Comparison of ENCODE assay signal across 8 cellular contexts in the genomic region with DNA sequence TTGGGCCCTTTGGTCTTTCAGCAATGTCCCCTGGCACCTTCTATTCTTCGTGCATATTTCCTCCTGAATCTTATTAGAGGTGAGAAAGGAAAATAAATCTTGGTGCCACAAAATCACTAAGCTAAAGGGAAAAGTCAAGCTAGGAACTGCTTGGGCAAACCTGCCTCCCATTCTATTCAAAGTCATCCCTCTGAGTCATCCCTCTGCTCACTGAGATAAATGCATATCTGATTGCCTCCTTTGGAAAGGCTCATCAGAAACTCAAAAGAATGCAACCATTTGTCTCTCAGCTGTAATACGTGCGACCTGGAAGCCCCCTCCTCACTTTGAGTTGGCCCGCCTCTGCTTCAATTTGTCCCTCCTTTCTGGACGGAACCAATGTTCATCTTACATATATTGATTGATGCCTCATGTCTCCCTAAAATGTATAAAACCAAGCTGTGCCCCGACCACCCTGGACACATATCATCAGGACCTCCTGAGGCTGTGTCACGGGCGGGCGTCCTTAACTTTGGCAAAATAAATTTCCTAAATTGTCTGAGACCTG. TPM values are rescaled to one million over a fixed set of nuclear protein-coding genes. Genes with fewer than 3 reads are reported as not detected.
DNase-seq lines count a peak whose midpoint lies in the region; ATAC-seq and TF ChIP-seq lines count a peak whose summit lies in the region.
"Not testable (repeated sequence)": the region's sequence is repeated elsewhere in the genome, so short reads cannot be mapped to it uniquely, and the experiment has no call there.

No MANE protein-coding gene starts in this region.

- TF ChIP-seq RAD21 in SK-N-SH (IDR thresholded peaks at IDR 0.05; ENCODE audit: low read length): not testable (repeated sequence)

- H3K27ac ChIP-seq in A673 (ENCODE audit: low read depth, low read length, poor library complexity, severe bottlenecking): peak overlapping the region; percentile 73
- peak overlapping the region; percentile 73 to 87 for H3K27ac ChIP-seq in SK-N-SH (ENCODE audit: low read depth in 2 of 2, low read length in 1 of 2)
- peak overlapping the region in 4 of 5 donors; percentile 50 to 83 (median 72) for H3K27ac ChIP-seq in adrenal gland
- H3K27ac ChIP-seq in esophagus (ENCODE audit: low read depth in 2 of 2, low read length in 1 of 2): peak overlapping the region; percentile 77 to 95
- peak overlapping the region; percentile 71 to 81 (median 79) for H3K27ac ChIP-seq in right lobe of liver
- peak overlapping the region; percentile 65 for H3K27ac ChIP-seq in rectal smooth muscle tissue (ENCODE audit: low read depth, low read length)

- not testable (repeated sequence) for H3K9me2 ChIP-seq in SK-N-SH

- not testable (repeated sequence) for BruUV-seq in A673 (replicated peaks; lab: Mats Ljungman, UMichigan)

- TF ChIP-seq EP300 in SK-N-SH (IDR thresholded peaks at IDR 0.05; ENCODE audit: borderline replicate concordance in 1 of 2, low read depth in 1 of 2, low read length in 1 of 2): not testable (repeated sequence)

- peak overlapping the region; percentile 99 for H2AFZ ChIP-seq in SK-N-SH (ENCODE audit: low read depth)

- peak overlapping the region; percentile 77 for H3K4me2 ChIP-seq in SK-N-SH

- POLR2A ChIA-PET in A673 (lab: Charles Lee; ENCODE audit: low non-redundant PET); SK-N-SH (lab: Yijun Ruan, JAX): not testable (repeated sequence)

- H3K9me3 ChIP-seq in A673 (ENCODE audit: low read depth, low read length, poor library complexity, severe bottlenecking); SK-N-SH; adrenal gland (replicated peaks in 1 of 3); esophagus (ENCODE audit: control insufficient read depth in 2 of 2, insufficient read depth in 1 of 2, low read depth in 1 of 2, low read length in 1 of 2); right lobe of liver: not testable (repeated sequence)

- H3K9ac ChIP-seq in SK-N-SH: peak overlapping the region; percentile 70
- H3K9ac ChIP-seq in rectal smooth muscle tissue (ENCODE audit: low read length): not testable (repeated sequence)

- not testable (repeated sequence) for TF ChIP-seq POLR2A in adrenal gland (IDR thresholded peaks at IDR 0.05); right lobe of liver (IDR thresholded peaks at IDR 0.05)

- TF ChIP-seq CTCF in A673 (conservative IDR thresholded peaks at IDR 0.05; ENCODE audit: low read depth, low read length); SK-N-SH (IDR thresholded peaks at IDR 0.05); adrenal gland (IDR thresholded peaks at IDR 0.05); right lobe of liver (IDR thresholded peaks at IDR 0.05): not testable (repeated sequence)

- CTCF ChIA-PET in A673 (lab: Charles Lee): not testable (repeated sequence)
- CTCF ChIA-PET in SK-N-SH (lab: Yijun Ruan, JAX): interaction anchor here (1.4 to 8.6 kb wide), 7 partner anchors 10 to 205 kb away, joined by 5 to 110 read pairs (median 19); no protein-coding TSS in a partner anchor

- H3K4me3 ChIP-seq in A673 (ENCODE audit: low read depth, low read length, poor library complexity, severe bottlenecking): peak overlapping the region; percentile 71
- peak overlapping the region; percentile 86 to 95 for H3K4me3 ChIP-seq in SK-N-SH (ENCODE audit: low read depth in 2 of 2, low read length in 1 of 2)
- H3K4me3 ChIP-seq in adrenal gland: peak overlapping the region in 2 of 4 donors; percentile 83 to 85
- H3K4me3 ChIP-seq in esophagus (ENCODE audit: low read depth in 1 of 2, low read length in 2 of 2): peak overlapping the region; percentile 87 to 97
- H3K4me3 ChIP-seq in right lobe of liver: peak overlapping the region; percentile 78 to 90 (median 81)
- H3K4me3 ChIP-seq in rectal smooth muscle tissue (ENCODE audit: low read length): peak overlapping the region; percentile 75

- H3F3A ChIP-seq in SK-N-SH (replicated peaks; ENCODE audit: insufficient read depth): peaks cover 38% of the 10 kb centered on the region

- DNase-seq in A673 (ENCODE audit: low spot score): peak; percentile 39
- not testable (repeated sequence) for DNase-seq in SK-N-SH, right lobe of liver
- DNase-seq in adrenal gland: peak in 1 of 7 donors; percentile 11

- not testable (repeated sequence) for H3K27me3 ChIP-seq in A673 (replicated peaks; ENCODE audit: insufficient read depth, low read depth, low read length, poor library complexity); SK-N-SH (ENCODE audit: insufficient read depth); adrenal gland; esophagus (ENCODE audit: control insufficient read depth in 1 of 2, insufficient read depth in 2 of 2, low read length in 2 of 2); right lobe of liver; rectal smooth muscle tissue (ENCODE audit: control insufficient read depth, insufficient read depth, low read length)

- peaks cover 12% of the 10 kb centered on the region for H3K4me1 ChIP-seq in A673 (ENCODE audit: insufficient read depth, low read length, poor library complexity, severe bottlenecking)
- H3K4me1 ChIP-seq in SK-N-SH (ENCODE audit: control insufficient read depth in 1 of 2, insufficient read depth in 2 of 2, low read depth in 1 of 2, low read length in 1 of 2): peaks cover 31 to 46% of the 10 kb centered on the region in 2 experiments
- H3K4me1 ChIP-seq in adrenal gland (replicated peaks in 1 of 2): peaks cover 9 to 23% of the 10 kb centered on the region in 2 donors
- not testable (repeated sequence) for H3K4me1 ChIP-seq in esophagus (ENCODE audit: control insufficient read depth in 2 of 2, insufficient read depth in 2 of 2, low read length in 1 of 2)
- H3K4me1 ChIP-seq in right lobe of liver: peaks cover 0 to 14% (median 5%) of the 10 kb centered on the region in 4 donors
- peaks cover 12% of the 10 kb centered on the region for H3K4me1 ChIP-seq in rectal smooth muscle tissue (ENCODE audit: control insufficient read depth, insufficient read depth, low read length)

- H4K20me1 ChIP-seq in SK-N-SH (ENCODE audit: insufficient read depth): not testable (repeated sequence)

- intact Hi-C loops in A673 (cut with micrococcal nuclease; ENCODE audit: unreplicated experiment); adrenal gland (cut with DNase I); right lobe of liver (cut with DNase I): not testable (repeated sequence)

- WGBS in SK-N-SH (ENCODE audit: low lambda C conversion rate): 58% methylated on average over 9 of the region's 9 CpGs
- 41 to 52% (median 46%) methylated on average over 9 of the region's 9 CpGs for WGBS in adrenal gland, 4 donors
- 59 to 62% methylated on average over 9 of the region's 9 CpGs for WGBS in esophagus, 2 donors
- 62% methylated on average over 9 of the region's 9 CpGs for WGBS in right lobe of liver (ENCODE audit: insufficient coverage, low coverage, low lambda C conversion rate, missing lambda C conversion rate)

- H3K79me2 ChIP-seq in SK-N-SH (ENCODE audit: insufficient read depth): peaks cover 18% of the 10 kb centered on the region; the same call in 1 of the 2 replicates

- not testable (repeated sequence) for H3K36me3 ChIP-seq in A673 (ENCODE audit: insufficient read depth, low read length, poor library complexity, severe bottlenecking); SK-N-SH (replicated peaks in 1 of 2; ENCODE audit: control insufficient read depth in 1 of 2, insufficient read depth in 2 of 2, low read length in 1 of 2); adrenal gland (replicated peaks in 1 of 2); esophagus (ENCODE audit: control insufficient read depth in 2 of 2, insufficient read depth in 2 of 2, low read length in 1 of 2); right lobe of liver; rectal smooth muscle tissue (ENCODE audit: control insufficient read depth, insufficient read depth, low read length)

- peak; percentile 0 for ATAC-seq in GM19328 (IDR thresholded peaks at IDR 0.05; ENCODE audit: unreplicated experiment)
- ATAC-seq in HG03432 (IDR thresholded peaks at IDR 0.05; ENCODE audit: unreplicated experiment): peak; percentile 3
- ATAC-seq in right lobe of liver: peak in 3 of 4 donors; percentile 7 to 14 (median 11)

RNA-seq across cellular contexts. Expression of a gene that starts 0.5 kb away (rescaled TPM):
- total RNA-seq in A673 (2021) (13.6 and 17.0 TPM in 2 replicates), adrenal gland (1 to 10 TPM; 2.5 to 8.9 (median 5.5) TPM), right lobe of liver (1 to 10 TPM; 2.5 to 4.3 (median 3.1) TPM)
- polyA plus RNA-seq in SK-N-SH (2012; rRNA removed) (2.4 and 3.5 TPM in 2 replicates), adrenal gland (1 to 10 TPM; 2.5 to 9.5 (median 5.0) TPM), esophagus (1 to 10 TPM; 2.4 to 3.5 TPM)
- polyA plus RNA-seq in SK-N-SH (2012; cell fraction: cytosol; rRNA removed): 4.0 and 4.1 TPM in 2 replicates
- polyA plus RNA-seq in SK-N-SH (2012; cell fraction: nucleus; rRNA removed): 1.9 and 4.6 TPM in 2 replicates

RNA-seq across cellular contexts. Expression of a gene that starts 24.9 kb away (rescaled TPM):
- total RNA-seq in A673 (2021): not detected in 2 replicates
- polyA plus RNA-seq in SK-N-SH (2012; rRNA removed): not detected in 2 replicates
- 0.03 and 0.06 TPM in 2 replicates for polyA plus RNA-seq in SK-N-SH (2012; cell fraction: cytosol; rRNA removed)
- polyA plus RNA-seq in SK-N-SH (2012; cell fraction: nucleus; rRNA removed): 0.06 TPM in 1 of 2 replicates, not detected in the other
- total RNA-seq in adrenal gland: 1 to 10 TPM in 3 of 8 donors, under 1 TPM in 3, not detected in 2; 0.23 to 8.5 (median 0.99) TPM
- polyA plus RNA-seq in adrenal gland: under 1 TPM; 0.32 to 0.70 (median 0.64) TPM
- under 1 TPM in 1 of 2 donors, not detected in 1; 0.02 TPM for polyA plus RNA-seq in esophagus
- 1 to 10 TPM in 1 of 6 experiments, under 1 TPM in 4, not detected in 1; 0.25 to 1.7 (median 0.42) TPM for total RNA-seq in right lobe of liver
